ENCODE assay signal across 8 cellular contexts in genomic region chr11:17076517-17077239, GRCh38. TPM values are rescaled to one million over a fixed set of nuclear protein-coding genes. Genes with fewer than 3 reads are reported as not detected.
A peak's percentile ranks its signal among the peaks of the same experiment; 100 is the strongest.
DNase-seq lines count a peak whose midpoint lies in the region; ATAC-seq lines count a peak whose summit lies in the region.

No MANE protein-coding gene starts in this region.

- H3K9me3 Mint-ChIP-seq in activated T-helper 1 cell treated with anti-CD3 and anti-CD28 coated beads, Interleukin-12 subunit alpha, Interleukin-12 subunit beta, Interleukin-2, Interleukin-4 antibody, amounts not matched to agents 30 ng/mL and 10 ng/mL and 1 ng/mL, durations not matched to agents 14 hours and 24 hours and 36 hours: no peaks in the 10 kb centered on the region
- no peaks in the 10 kb centered on the region for H3K9me3 Mint-ChIP-seq in stimulated activated memory B cell treated with anti-CD40 and anti-IgM and Interleukin-4, amounts not matched to agents 10 μg/mL and 1 μg/mL and 100 μg/mL, for 72 hours

- no peaks in the 10 kb centered on the region for H3K27me3 Mint-ChIP-seq in activated T-helper 1 cell treated with anti-CD3 and anti-CD28 coated beads, Interleukin-12 subunit alpha, Interleukin-12 subunit beta, Interleukin-2, Interleukin-4 antibody, amounts not matched to agents 30 ng/mL and 10 ng/mL and 1 ng/mL, durations not matched to agents 14 hours and 24 hours and 36 hours (ENCODE audit: insufficient read depth)
- H3K27me3 Mint-ChIP-seq in stimulated activated memory B cell treated with anti-CD40 and anti-IgM and Interleukin-4, amounts not matched to agents 10 μg/mL and 1 μg/mL and 100 μg/mL, for 72 hours: no peaks in the 10 kb centered on the region

- peak overlapping the region; percentile 99 for H3K4me3 Mint-ChIP-seq in activated T-helper 1 cell treated with anti-CD3 and anti-CD28 coated beads, Interleukin-12 subunit alpha, Interleukin-12 subunit beta, Interleukin-2, Interleukin-4 antibody, amounts not matched to agents 30 ng/mL and 10 ng/mL and 1 ng/mL, durations not matched to agents 14 hours and 24 hours and 36 hours
- peak overlapping the region; percentile 97 for H3K4me3 Mint-ChIP-seq in stimulated activated memory B cell treated with anti-CD40 and anti-IgM and Interleukin-4, amounts not matched to agents 10 μg/mL and 1 μg/mL and 100 μg/mL, for 72 hours

- intact Hi-C loops in activated T-helper 1 cell treated with anti-CD3 and anti-CD28 coated beads, Interleukin-12 subunit alpha, Interleukin-12 subunit beta, Interleukin-2, Interleukin-4 antibody, amounts not matched to agents 30 ng/mL and 10 ng/mL and 1 ng/mL, durations not matched to agents 14 hours and 24 hours and 36 hours (cut with micrococcal nuclease): loop anchor here (1.0 to 10.0 kb wide), 16 partner anchors 71 to 1320 kb away; partner anchors contain the start of genes C11orf58, GTF2H1, HPS5 and NUCB2

- peak overlapping the region; percentile 98 for H3K4me3 ChIP-seq in iPS-15b (ENCODE audit: low read depth, low read length)

- no peak for ATAC-seq in stimulated activated memory B cell treated with anti-CD40 and anti-IgM and Interleukin-4, amounts not matched to agents 10 μg/mL and 1 μg/mL and 100 μg/mL, for 72 hours
- ATAC-seq in GM19467 (IDR thresholded peaks at IDR 0.05; ENCODE audit: unreplicated experiment): no peak

- no peaks in the 10 kb centered on the region for H3K27me3 ChIP-seq in iPS-15b (ENCODE audit: control insufficient read depth, insufficient read depth, low read length)

- H3K36me3 Mint-ChIP-seq in activated T-helper 1 cell treated with anti-CD3 and anti-CD28 coated beads, Interleukin-12 subunit alpha, Interleukin-12 subunit beta, Interleukin-2, Interleukin-4 antibody, amounts not matched to agents 30 ng/mL and 10 ng/mL and 1 ng/mL, durations not matched to agents 14 hours and 24 hours and 36 hours (ENCODE audit: low read depth): peaks cover 47% of the 10 kb centered on the region
- H3K36me3 Mint-ChIP-seq in stimulated activated memory B cell treated with anti-CD40 and anti-IgM and Interleukin-4, amounts not matched to agents 10 μg/mL and 1 μg/mL and 100 μg/mL, for 72 hours: peaks cover 33% of the 10 kb centered on the region

- peaks cover 28% of the 10 kb centered on the region for H3K36me3 ChIP-seq in iPS-15b (ENCODE audit: control insufficient read depth, insufficient read depth, low read length)

- H3K4me1 Mint-ChIP-seq in activated T-helper 1 cell treated with anti-CD3 and anti-CD28 coated beads, Interleukin-12 subunit alpha, Interleukin-12 subunit beta, Interleukin-2, Interleukin-4 antibody, amounts not matched to agents 30 ng/mL and 10 ng/mL and 1 ng/mL, durations not matched to agents 14 hours and 24 hours and 36 hours (ENCODE audit: low read depth): peaks cover 39% of the 10 kb centered on the region
- peaks cover 38% of the 10 kb centered on the region for H3K4me1 Mint-ChIP-seq in stimulated activated memory B cell treated with anti-CD40 and anti-IgM and Interleukin-4, amounts not matched to agents 10 μg/mL and 1 μg/mL and 100 μg/mL, for 72 hours

- peak overlapping the region; percentile 99 for H3K9ac ChIP-seq in iPS-15b (ENCODE audit: low read depth, low read length)

- H3K4me1 ChIP-seq in iPS-15b (ENCODE audit: control insufficient read depth, insufficient read depth, low read length): peaks cover 3% of the 10 kb centered on the region

- H3K27ac Mint-ChIP-seq in activated T-helper 1 cell treated with anti-CD3 and anti-CD28 coated beads, Interleukin-12 subunit alpha, Interleukin-12 subunit beta, Interleukin-2, Interleukin-4 antibody, amounts not matched to agents 30 ng/mL and 10 ng/mL and 1 ng/mL, durations not matched to agents 14 hours and 24 hours and 36 hours: peak overlapping the region; percentile 95
- peak overlapping the region; percentile 99 for H3K27ac Mint-ChIP-seq in stimulated activated memory B cell treated with anti-CD40 and anti-IgM and Interleukin-4, amounts not matched to agents 10 μg/mL and 1 μg/mL and 100 μg/mL, for 72 hours

- DNase-seq in DMS79 treated with DMSO at 0.1 percent for 48 hours (lab: John Stamatoyannopoulos, UW) (peak; percentile 13), DMS79 (lab: John Stamatoyannopoulos, UW) (no peak), OCI-M2 (lab: John Stamatoyannopoulos, UW; ENCODE audit: unreplicated experiment) (no peak)
- DNase-seq in activated T-helper 1 cell treated with anti-CD3 and anti-CD28 coated beads, Interleukin-12 subunit alpha, Interleukin-12 subunit beta, Interleukin-2, Interleukin-4 antibody, amounts not matched to agents 30 ng/mL and 10 ng/mL and 1 ng/mL, durations not matched to agents 14 hours and 24 hours and 36 hours (ENCODE audit: low spot score): no peak
- no peak for DNase-seq in activated effector memory CD4-positive, alpha-beta T cell treated with Interleukin-2 at 50 U/mL for 16 hours

- H3K9me3 ChIP-seq in iPS-15b (ENCODE audit: control insufficient read depth, insufficient read depth, low read length): no peaks in the 10 kb centered on the region

RNA-seq across cellular contexts. Expression of gene RPS13, which starts 0.8 kb away (rescaled TPM):
- total RNA-seq in activated T-helper 1 cell treated with anti-CD3 and anti-CD28 coated beads, Interleukin-12 subunit alpha, Interleukin-12 subunit beta, Interleukin-2, Interleukin-4 antibody, amounts not matched to agents 30 ng/mL and 10 ng/mL and 1 ng/mL, durations not matched to agents 14 hours and 24 hours and 36 hours: 1,187 and 1,191 TPM in 2 replicates
